In genomic region chr4:43316813-43317212, GRCh38 we compare ENCODE assay signal across 18 cellular contexts.
"Had no signal": no experiment of that assay in that cellular context is flagged by ENCODE, and none has a peak within 500 bp of the region (broad histone marks: within the 10 kb centered on the region; RNA-seq: fewer than 3 reads in every experiment).

No MANE protein-coding gene starts in this region.

- H3K27me3 ChIP-seq: esophagus squamous epithelium, neural progenitor cell, ovary, tibial nerve, vagina had no signal

- H2AFZ ChIP-seq: neural progenitor cell had no signal

- H3K9ac ChIP-seq: neural progenitor cell had no signal

- DNase-seq: activated CD4-positive, alpha-beta T cell treated with anti-CD3 and anti-CD28 coated beads for 1 hour; activated CD4-positive, alpha-beta T cell treated with anti-CD3 and anti-CD28 coated beads, Interleukin-2, amount 50 U/mL, for 4 hours; activated naive CD4-positive, alpha-beta T cell treated with anti-CD3 and anti-CD28 coated beads for 36 hours; activated T-cell treated with anti-CD3 and anti-CD28 coated beads for 4 hours; effector CD4-positive, alpha-beta T cell; esophagus squamous epithelium; islet precursor cell; naive B cell; ovary; stimulated activated CD4-positive, alpha-beta T cell treated with anti-CD3 and anti-CD28 coated beads, Interleukin-2, amount 100 ng/mL, for 48 hours; stimulated activated naive B cell treated with anti-CD40 and anti-IgM and Interleukin-4, amounts not matched to agents 10 μg/mL and 1 μg/mL and 100 μg/mL, for 72 hours had no signal

- H3K36me3 ChIP-seq: esophagus squamous epithelium, neural progenitor cell, ovary, tibial nerve, vagina had no signal

- H3K27ac ChIP-seq: coronary artery, esophagus squamous epithelium, neural progenitor cell, ovary, tibial nerve, vagina, VCaP had no signal

- ATAC-seq: activated T-helper 17 cell treated with anti-CD3 and anti-CD28 coated beads, Interleukin-2, amount 50 U/mL, for 72 hours; left lobe of liver; stimulated activated naive B cell treated with anti-CD40 and anti-IgM and Interleukin-4, amounts not matched to agents 10 μg/mL and 1 μg/mL and 100 μg/mL, for 72 hours had no signal

- H3K9me3 ChIP-seq: esophagus squamous epithelium, ovary, tibial nerve, vagina had no signal

- H3K4me2 ChIP-seq: neural progenitor cell had no signal

- H3K4me3 ChIP-seq: coronary artery, esophagus squamous epithelium, neural progenitor cell, ovary, tibial nerve, vagina had no signal

- H3K4me1 ChIP-seq: esophagus squamous epithelium, neural progenitor cell, tibial nerve, vagina had no signal
